In the genomic region with DNA sequence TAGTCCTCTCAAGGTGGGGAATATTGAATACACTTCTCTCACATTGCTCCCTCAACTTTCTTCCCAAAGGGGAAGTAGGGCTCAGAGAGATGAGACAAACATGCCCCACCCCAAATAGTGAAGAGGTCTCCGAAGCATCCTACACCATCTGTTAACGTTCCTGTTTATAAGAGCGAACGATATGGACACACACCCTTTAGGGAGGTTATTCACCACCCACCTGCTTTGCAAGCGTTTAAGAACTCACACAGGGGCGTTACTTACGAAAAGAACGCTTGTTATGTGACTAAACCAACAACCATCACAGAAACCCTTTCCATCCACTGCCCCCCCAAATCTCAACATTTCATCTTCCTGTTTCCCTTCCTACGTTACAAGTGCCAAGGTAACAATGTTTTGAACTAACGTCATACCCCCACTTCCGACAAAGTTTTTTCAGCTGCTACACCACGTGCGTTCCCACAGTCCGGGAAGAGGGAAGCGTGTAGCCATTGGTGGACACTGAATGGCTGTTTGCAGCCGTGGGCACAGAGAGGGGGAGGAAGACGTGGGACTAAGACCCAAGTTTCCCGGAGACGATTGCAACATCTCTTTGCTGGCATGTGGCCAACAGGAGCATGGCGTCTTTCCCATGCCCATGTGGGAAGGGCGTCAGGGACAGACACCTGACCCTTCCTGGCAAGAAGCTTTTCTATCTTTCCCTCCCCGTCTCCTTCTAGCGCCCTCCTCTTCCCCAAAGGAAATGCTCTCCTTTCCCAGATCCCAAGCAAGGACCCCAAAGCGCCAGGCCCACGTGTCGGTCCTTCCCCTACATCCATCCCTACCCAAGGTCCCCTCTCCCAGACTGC, we compare ENCODE assay signal across 8 cellular contexts. TPM values are rescaled to one million over a fixed set of nuclear protein-coding genes. Genes with fewer than 3 reads are reported as not detected.
DNase-seq lines count a peak whose midpoint lies in the region; ATAC-seq and TF ChIP-seq lines count a peak whose summit lies in the region.

No MANE protein-coding gene starts in this region.

- peaks cover 21% of the 10 kb centered on the region for H3K27me3 Mint-ChIP-seq in endothelial cell (ENCODE audit: unreplicated experiment)

- H3K27ac Mint-ChIP-seq in endothelial cell (ENCODE audit: unreplicated experiment) = peak overlapping the region; percentile 100

- peaks cover 51% of the 10 kb centered on the region for H3K4me1 Mint-ChIP-seq in endothelial cell (ENCODE audit: unreplicated experiment)

- peaks cover 17% of the 10 kb centered on the region for H3K36me3 Mint-ChIP-seq in endothelial cell (ENCODE audit: low read depth, unreplicated experiment)

- peak overlapping the region; percentile 97 for H3K4me3 Mint-ChIP-seq in endothelial cell (ENCODE audit: unreplicated experiment)

- H3K4me3 ChIP-seq in GM12864 (ENCODE audit: low read depth, low read length) = peak overlapping the region; percentile 82

- ATAC-seq in HG02943 (IDR thresholded peaks at IDR 0.05; ENCODE audit: low read depth, unreplicated experiment) (peak; percentile 21), HG03469 (IDR thresholded peaks at IDR 0.05; ENCODE audit: unreplicated experiment) (no peak)

- DNase-seq in GM12864 (ENCODE audit: low read depth) (peak; percentile 50), NCI-H748 (lab: John Stamatoyannopoulos, UW; ENCODE audit: unreplicated experiment) (peak; percentile 68), endothelial cell (ENCODE audit: low spot score) (peak; percentile 87), mesenteric fat pad (ENCODE audit: low spot score) (peak; percentile 96)
- peak; percentile 38 to 44 for DNase-seq in activated CD8-positive, alpha-beta memory T cell treated with anti-CD3 and anti-CD28 coated beads for 1 hour (ENCODE audit: extremely low read depth in 1 of 2, low read depth in 1 of 2)
- peak; percentile 28 to 61 for DNase-seq in stimulated activated CD8-positive, alpha-beta memory T cell treated with anti-CD3 and anti-CD28 coated beads, Interleukin-15, amount 100 ng/mL, for 48 hours (ENCODE audit: low read depth in 2 of 2)

- TF ChIP-seq CTCF in GM12864 (IDR thresholded peaks at IDR 0.05; ENCODE audit: low read depth, low read length, missing control alignments) (no peak), endothelial cell (IDR thresholded peaks at IDR 0.05; ENCODE audit: unreplicated experiment) (no peak)

- H3K9me3 Mint-ChIP-seq in endothelial cell (ENCODE audit: unreplicated experiment) = peaks cover 8% of the 10 kb centered on the region

RNA-seq across cellular contexts. Expression of a gene that starts 1.2 kb away (rescaled TPM):
- 494 TPM for total RNA-seq in endothelial cell (ENCODE audit: unreplicated experiment)
- 433 TPM for total RNA-seq in mesenteric fat pad

RNA-seq across cellular contexts. Expression of a gene that starts 48.0 kb away (rescaled TPM):
- total RNA-seq in endothelial cell (ENCODE audit: unreplicated experiment) (11.4 TPM), mesenteric fat pad (not detected)

Comparison
In these comparisons a context has a peak if more than half of its experiments do, and no peak if none do; other contexts are left out.
1. DNase-seq: peak in every context shown above with its lines; median percentile 96 in mesenteric fat pad; 87 in endothelial cell; 68 in NCI-H748; 50 in GM12864; 44 in stimulated activated CD8-positive, alpha-beta memory T cell treated with anti-CD3 and anti-CD28 coated beads, Interleukin-15, amount 100 ng/mL, for 48 hours; 41 in activated CD8-positive, alpha-beta memory T cell treated with anti-CD3 and anti-CD28 coated beads for 1 hour.
2. RNA of a gene that starts 48.0 kb away (total RNA-seq): 11.4 TPM in endothelial cell (single experiment); not detected in mesenteric fat pad (single experiment); every median in the first group is over 10 times any median in the second.